Comparison of ENCODE assay signal across 12 cellular contexts in genomic region chr11:85809191-85809590, GRCh38. TPM values are rescaled to one million over a fixed set of nuclear protein-coding genes. Genes with fewer than 3 reads are reported as not detected.
DNase-seq lines count a peak whose midpoint lies in the region; ATAC-seq and TF ChIP-seq lines count a peak whose summit lies in the region.
"Had no signal": no experiment of that assay in that cellular context is flagged by ENCODE, and none has a peak within 500 bp of the region (broad histone marks: within the 10 kb centered on the region; RNA-seq: fewer than 3 reads in every experiment).

No MANE protein-coding gene starts in this region.

- TF ChIP-seq CTCF in astrocyte of the cerebellum (IDR thresholded peaks at IDR 0.05; ENCODE audit: low read depth, low read length, missing control alignments) (no peak), transverse colon (IDR thresholded peaks at IDR 0.05) (no peak), WTC11 (IDR thresholded peaks at IDR 0.05) (no peak), tibial nerve (IDR thresholded peaks at IDR 0.05) (no peak)

- peak overlapping the region; percentile 89 for H3K4me3 Mint-ChIP-seq in activated naive CD4-positive, alpha-beta T cell treated with anti-CD3 and anti-CD28 coated beads, Interleukin-2, amount 50 U/mL, for 24 hours
- no peak overlapping the region for H3K4me3 Mint-ChIP-seq in WTC11

- no peak for TF ChIP-seq POLR2A in transverse colon (IDR thresholded peaks at IDR 0.05)
- no peak for TF ChIP-seq POLR2A in tibial nerve (IDR thresholded peaks at IDR 0.05)

- H3K36me3 ChIP-seq in transverse colon (no peaks in the 10 kb centered on the region), tibial nerve (no peaks in the 10 kb centered on the region)

- H3K4me1 Mint-ChIP-seq in activated naive CD4-positive, alpha-beta T cell treated with anti-CD3 and anti-CD28 coated beads, Interleukin-2, amount 50 U/mL, for 24 hours, result peaks cover 33% of the 10 kb centered on the region
- H3K4me1 Mint-ChIP-seq in WTC11, result peaks cover 21% of the 10 kb centered on the region

- in situ Hi-C loops in astrocyte of the cerebellum (cut with HindIII; ENCODE audit: low sequenced_read_pairs) (no loop called here), transverse colon (cut with MboI; ENCODE audit: low pct_ligation_motif_present in 1 of 4, low pct_unique_long_range_greater_than_20kb in 1 of 4, low sequenced_read_pairs in 3 of 4) (no loop called here)

- H3K4me3 ChIP-seq in astrocyte of the cerebellum (ENCODE audit: low read depth, low read length), result peak overlapping the region; percentile 62
- peak overlapping the region in 3 of 4 donors; percentile 56 to 96 (median 60) for H3K4me3 ChIP-seq in transverse colon
- peak overlapping the region in 1 of 4 donors; percentile 64 for H3K4me3 ChIP-seq in tibial nerve

- H3K9me3 ChIP-seq in transverse colon, result no peaks in the 10 kb centered on the region
- H3K9me3 ChIP-seq in tibial nerve, result no peaks in the 10 kb centered on the region

- CTCF ChIA-PET in WTC11 (lab: Charles Lee), result interaction anchor here (0.7 to 1.7 kb wide), 12 partner anchors 10 to 485 kb away, joined by 3 to 16 read pairs (median 4); partner anchors contain the start of genes CCDC83, TMEM126A and TMEM126B

- intact Hi-C loops in transverse colon (cut with DNase I; ENCODE audit: low total_unique reads), result no loop called here

- H3K27me3 Mint-ChIP-seq in activated naive CD4-positive, alpha-beta T cell treated with anti-CD3 and anti-CD28 coated beads, Interleukin-2, amount 50 U/mL, for 24 hours, result no peaks in the 10 kb centered on the region
- peaks cover 46% of the 10 kb centered on the region for H3K27me3 Mint-ChIP-seq in WTC11 (ENCODE audit: low read depth)

- H3K36me3 Mint-ChIP-seq in activated naive CD4-positive, alpha-beta T cell treated with anti-CD3 and anti-CD28 coated beads, Interleukin-2, amount 50 U/mL, for 24 hours, result no peaks in the 10 kb centered on the region
- no peaks in the 10 kb centered on the region for H3K36me3 Mint-ChIP-seq in WTC11
- H3K36me3 Mint-ChIP-seq: CD14-positive monocyte had no signal

- POLR2A ChIA-PET in WTC11 (lab: Charles Lee), result interaction anchor here (1.5 kb wide), 1 partner anchor 161 kb away, joined by 4 read pairs; the partner anchor contains the start of gene TMEM126A

- no peak for DNase-seq in activated naive CD4-positive, alpha-beta T cell treated with anti-CD3 and anti-CD28 coated beads, Interleukin-2, amount 50 U/mL, for 16 hours
- no peak for DNase-seq in astrocyte of the cerebellum (ENCODE audit: low read depth)
- DNase-seq in transverse colon, result no peak
- no peak for DNase-seq in WTC11 (ENCODE audit: low spot score)
- no peak for DNase-seq in tibial nerve (ENCODE audit: low spot score in 2 of 2)
- DNase-seq in COLO668 (lab: John Stamatoyannopoulos, UW; ENCODE audit: unreplicated experiment), result no peak
- DNase-seq: cortex of kidney, NCI-H524 treated with DMSO at 0.1 percent for 48 hours had no signal

- H3K27ac Mint-ChIP-seq in activated naive CD4-positive, alpha-beta T cell treated with anti-CD3 and anti-CD28 coated beads, Interleukin-2, amount 50 U/mL, for 24 hours, result no peak overlapping the region
- no peak overlapping the region for H3K27ac Mint-ChIP-seq in WTC11

- WGBS in transverse colon (ENCODE audit: low coverage in 1 of 2), 2 donors, result 42% methylated on average over 4 of the region's 4 CpGs; no CpG with 5 or more reads in 1 of the 2 donors
- 56 to 65% methylated on average over 4 of the region's 4 CpGs for WGBS in tibial nerve, 2 donors

- TF ChIP-seq EP300 in transverse colon (IDR thresholded peaks at IDR 0.05; ENCODE audit: low read depth) (no peak), tibial nerve (IDR thresholded peaks at IDR 0.05) (no peak)

- no peaks in the 10 kb centered on the region for H3K9me3 Mint-ChIP-seq in activated naive CD4-positive, alpha-beta T cell treated with anti-CD3 and anti-CD28 coated beads, Interleukin-2, amount 50 U/mL, for 24 hours
- H3K9me3 Mint-ChIP-seq in WTC11, result no peaks in the 10 kb centered on the region

- peaks cover 4 to 65% (median 15%) of the 10 kb centered on the region in 4 donors for H3K4me1 ChIP-seq in transverse colon
- H3K4me1 ChIP-seq in tibial nerve, result peaks cover 0 to 19% (median 0%) of the 10 kb centered on the region in 4 donors

- H3K27ac ChIP-seq in transverse colon, result peak overlapping the region in 3 of 4 donors; percentile 77 to 82 (median 80)
- H3K27ac ChIP-seq in tibial nerve, result no peak overlapping the region

- H3K27me3 ChIP-seq in transverse colon, result no peaks in the 10 kb centered on the region
- H3K27me3 ChIP-seq in tibial nerve, result no peaks in the 10 kb centered on the region

- ATAC-seq in HG03025 (IDR thresholded peaks at IDR 0.05; ENCODE audit: low FRiP score, unreplicated experiment) (peak; percentile 36), WTC11 (no peak)

TF ChIP-seq in WTC11, 78 proteins besides CTCF, POLR2A, EP300 and RAD21 (continues in another document):
- TF ChIP-seq ZNF423 (CRISPR knock-in tag; IDR thresholded peaks at IDR 0.05) (no peak), MYBL2 (CRISPR knock-in tag; IDR thresholded peaks at IDR 0.05) (no peak), USF2 (CRISPR knock-in tag; IDR thresholded peaks at IDR 0.05) (no peak), ZBTB21 (CRISPR knock-in tag; IDR thresholded peaks at IDR 0.05; ENCODE audit: borderline replicate concordance) (no peak), GRHL2 (CRISPR knock-in tag; IDR thresholded peaks at IDR 0.05; ENCODE audit: insufficient replicate concordance, severe bottlenecking) (no peak), ZNF121 (CRISPR knock-in tag; IDR thresholded peaks at IDR 0.05) (no peak), ZNF232 (CRISPR knock-in tag; IDR thresholded peaks at IDR 0.05) (no peak), CBFB (CRISPR knock-in tag; IDR thresholded peaks at IDR 0.05; ENCODE audit: low read depth) (no peak), IRF2 (CRISPR knock-in tag; IDR thresholded peaks at IDR 0.05; ENCODE audit: borderline replicate concordance, low read depth) (no peak), ATF6 (CRISPR knock-in tag; IDR thresholded peaks at IDR 0.05) (no peak), FOXK1 (CRISPR knock-in tag; IDR thresholded peaks at IDR 0.05) (no peak), EMX1 (CRISPR knock-in tag; IDR thresholded peaks at IDR 0.05) (no peak), TCF7 (CRISPR knock-in tag; IDR thresholded peaks at IDR 0.05; ENCODE audit: low read depth) (no peak), JAZF1 (CRISPR knock-in tag; IDR thresholded peaks at IDR 0.05) (no peak)
- TF ChIP-seq, protein P1, sequence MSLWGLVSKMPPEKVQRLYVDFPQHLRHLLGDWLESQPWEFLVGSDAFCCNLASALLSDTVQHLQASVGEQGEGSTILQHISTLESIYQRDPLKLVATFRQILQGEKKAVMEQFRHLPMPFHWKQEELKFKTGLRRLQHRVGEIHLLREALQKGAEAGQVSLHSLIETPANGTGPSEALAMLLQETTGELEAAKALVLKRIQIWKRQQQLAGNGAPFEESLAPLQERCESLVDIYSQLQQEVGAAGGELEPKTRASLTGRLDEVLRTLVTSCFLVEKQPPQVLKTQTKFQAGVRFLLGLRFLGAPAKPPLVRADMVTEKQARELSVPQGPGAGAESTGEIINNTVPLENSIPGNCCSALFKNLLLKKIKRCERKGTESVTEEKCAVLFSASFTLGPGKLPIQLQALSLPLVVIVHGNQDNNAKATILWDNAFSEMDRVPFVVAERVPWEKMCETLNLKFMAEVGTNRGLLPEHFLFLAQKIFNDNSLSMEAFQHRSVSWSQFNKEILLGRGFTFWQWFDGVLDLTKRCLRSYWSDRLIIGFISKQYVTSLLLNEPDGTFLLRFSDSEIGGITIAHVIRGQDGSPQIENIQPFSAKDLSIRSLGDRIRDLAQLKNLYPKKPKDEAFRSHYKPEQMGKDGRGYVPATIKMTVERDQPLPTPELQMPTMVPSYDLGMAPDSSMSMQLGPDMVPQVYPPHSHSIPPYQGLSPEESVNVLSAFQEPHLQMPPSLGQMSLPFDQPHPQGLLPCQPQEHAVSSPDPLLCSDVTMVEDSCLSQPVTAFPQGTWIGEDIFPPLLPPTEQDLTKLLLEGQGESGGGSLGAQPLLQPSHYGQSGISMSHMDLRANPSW (CRISPR knock-in tag; conservative IDR thresholded peaks at IDR 0.05; ENCODE audit: low read depth), result no peak

RNA-seq across cellular contexts. Expression of gene SYTL2, which starts 1.8 kb away (rescaled TPM):
- total RNA-seq in transverse colon (1,000 to 10,000 TPM in 1 of 4 donors, 100 to 1,000 TPM in 3; 140 to 1,280 (median 344) TPM), WTC11 (2021) (4.3 to 7.1 TPM (median 6.5 TPM) in 3 replicates), tibial nerve (10 to 100 TPM; 21.9 to 71.2 (median 28.8) TPM)

RNA-seq across cellular contexts. Expression of gene CCDC83, which starts 46.0 kb away (rescaled TPM):
- not detected for total RNA-seq in transverse colon
- total RNA-seq in WTC11 (2021), result not detected in 3 replicates
- total RNA-seq in tibial nerve, result not detected
- total RNA-seq: skeletal muscle tissue had no signal

Comparison
In these comparisons a context has a peak if more than half of its experiments do, and no peak if none do; other contexts are left out.
1. H3K27ac ChIP-seq: peak in transverse colon (3 of 4); none in tibial nerve (0 of 4).